Comparison of ENCODE assay signal across 10 cellular contexts in genomic region chr5:136011427-136012001, GRCh38. TPM values are rescaled to one million over a fixed set of nuclear protein-coding genes. Genes with fewer than 3 reads are reported as not detected.
DNase-seq lines count a peak whose midpoint lies in the region; ATAC-seq, FAIRE-seq and TF ChIP-seq lines count a peak whose summit lies in the region.
"Had no signal": no experiment of that assay in that cellular context is flagged by ENCODE, and none has a peak within 500 bp of the region (broad histone marks: within the 10 kb centered on the region; RNA-seq: fewer than 3 reads in every experiment).

No MANE protein-coding gene starts in this region.

- no peak for TF ChIP-seq CTCF in fibroblast of villous mesenchyme (IDR thresholded peaks at IDR 0.05; ENCODE audit: insufficient read depth, low read depth, low read length)

- H3K4me1 ChIP-seq in skeletal muscle tissue (ENCODE audit: control insufficient read depth in 3 of 3, insufficient read depth in 3 of 3, low read length in 3 of 3), result peaks cover 3 to 16% (median 6%) of the 10 kb centered on the region in 3 donors

- POLR2A ChIA-PET in naive thymus-derived CD8-positive, alpha-beta T cell (lab: Charles Lee), result no interaction called here

- H3K27me3 Mint-ChIP-seq in naive thymus-derived CD8-positive, alpha-beta T cell, result peaks cover 15 to 74% (median 28%) of the 10 kb centered on the region in 5 donors

- no peaks in the 10 kb centered on the region for H3K36me3 ChIP-seq in skeletal muscle tissue (ENCODE audit: control insufficient read depth in 3 of 3, insufficient read depth in 3 of 3, low read length in 3 of 3)

- H3K4me3 ChIP-seq in fibroblast of villous mesenchyme (ENCODE audit: low read depth, low read length) (no peak overlapping the region), skeletal muscle tissue (ENCODE audit: low read length in 3 of 3) (no peak overlapping the region)
- H3K4me3 ChIP-seq: K562 had no signal

- peak; percentile 98 for FAIRE-seq in RCC 7860 (lab: Jason Lieb, UNC)
- FAIRE-seq: K562 had no signal

- H3K4me1 Mint-ChIP-seq in naive thymus-derived CD8-positive, alpha-beta T cell, result peaks cover 0 to 7% (median 0%) of the 10 kb centered on the region in 4 donors

- no peaks in the 10 kb centered on the region for H3K36me3 Mint-ChIP-seq in naive thymus-derived CD8-positive, alpha-beta T cell
- H3K36me3 Mint-ChIP-seq: activated naive CD8-positive, alpha-beta T cell had no signal

- H3K27ac ChIP-seq in skeletal muscle tissue (ENCODE audit: low read depth, low read length), result peak overlapping the region; percentile 48

- peaks cover 0 to 2% (median 0%) of the 10 kb centered on the region in 9 donors for H3K9me3 Mint-ChIP-seq in naive thymus-derived CD8-positive, alpha-beta T cell

- H3K4me3 Mint-ChIP-seq in naive thymus-derived CD8-positive, alpha-beta T cell, result no peak overlapping the region
- H3K4me3 Mint-ChIP-seq: activated naive CD8-positive, alpha-beta T cell had no signal

- ATAC-seq in HG02642 (IDR thresholded peaks at IDR 0.05; ENCODE audit: poor library complexity, unreplicated experiment), result no peak
- ATAC-seq in naive thymus-derived CD8-positive, alpha-beta T cell, result no peak
- ATAC-seq in left lobe of liver, result no peak
- ATAC-seq: K562 had no signal

- DNase-seq in EL (peak; percentile 88), RCC 7860 (ENCODE audit: low spot score) (peak; percentile 75), fibroblast of villous mesenchyme (ENCODE audit: low read depth) (peak; percentile 95), NOMO-1 treated with DMSO at 0.1 percent for 48 hours (lab: John Stamatoyannopoulos, UW; ENCODE audit: unreplicated experiment) (no peak), left lobe of liver (ENCODE audit: low spot score) (no peak)
- no peak for DNase-seq in naive thymus-derived CD8-positive, alpha-beta T cell

- no peak overlapping the region for H3K27ac Mint-ChIP-seq in naive thymus-derived CD8-positive, alpha-beta T cell
- H3K27ac Mint-ChIP-seq: activated naive CD8-positive, alpha-beta T cell had no signal

- H3K9ac ChIP-seq in skeletal muscle tissue (ENCODE audit: low read depth in 1 of 3, low read length in 3 of 3), result no peak overlapping the region

- H3K27me3 ChIP-seq in skeletal muscle tissue (ENCODE audit: control insufficient read depth in 3 of 3, insufficient read depth in 3 of 3, low read length in 3 of 3), result no peaks in the 10 kb centered on the region

- no peaks in the 10 kb centered on the region for H3K9me3 ChIP-seq in skeletal muscle tissue (ENCODE audit: control insufficient read depth in 3 of 3, low read length in 3 of 3)

RNA-seq across cellular contexts. Expression of gene TGFBI, which starts 17.3 kb away (rescaled TPM):
- 281 and 496 TPM in 2 replicates for total RNA-seq in fibroblast of villous mesenchyme
- total RNA-seq in skeletal muscle tissue, result 204 TPM
- total RNA-seq in naive thymus-derived CD8-positive, alpha-beta T cell, result 10 to 100 TPM in 1 of 2 experiments, 1 to 10 TPM in 1; 8.9 to 11.7 TPM
- polyA plus RNA-seq in naive thymus-derived CD8-positive, alpha-beta T cell, result 1 to 10 TPM in 1 of 3 donors, under 1 TPM in 1, not detected in 1; 0.34 to 3.2 TPM
- 49.3 TPM for total RNA-seq in left lobe of liver

RNA-seq across cellular contexts. Expression of gene LECT2, which starts 56.7 kb away (rescaled TPM):
- total RNA-seq in fibroblast of villous mesenchyme (not detected in 2 replicates), skeletal muscle tissue (not detected), left lobe of liver (6.5 TPM)
- total RNA-seq in naive thymus-derived CD8-positive, alpha-beta T cell, result not detected
- polyA plus RNA-seq in naive thymus-derived CD8-positive, alpha-beta T cell, result not detected
- total RNA-seq: K562 had no signal
- polyA plus RNA-seq: K562 had no signal

Comparison
In these comparisons a context has a peak if more than half of its experiments do, and no peak if none do; other contexts are left out.
1. DNase-seq: peak in EL (single experiment), RCC 7860 (single experiment) and fibroblast of villous mesenchyme (single experiment); none in naive thymus-derived CD8-positive, alpha-beta T cell (0 of 10), NOMO-1 treated with DMSO at 0.1 percent for 48 hours (single experiment) and left lobe of liver (single experiment).